14 cellular contexts compared by ENCODE assay signal in genomic region chrX:2402361-2402690, GRCh38.
DNase-seq lines count a peak whose midpoint lies in the region; ATAC-seq and TF ChIP-seq lines count a peak whose summit lies in the region.
"Had no signal": no experiment of that assay in that cellular context is flagged by ENCODE, and none has a peak within 500 bp of the region (broad histone marks: within the 10 kb centered on the region; RNA-seq: fewer than 3 reads in every experiment).

No MANE protein-coding gene starts in this region.

- H3K9me3 ChIP-seq in HEK293 (ENCODE audit: control insufficient read depth, insufficient read depth, low read depth, low read length): no peaks in the 10 kb centered on the region
- H3K9me3 ChIP-seq in breast epithelium: peaks cover 5 to 6% of the 10 kb centered on the region in 2 donors
- H3K9me3 ChIP-seq in gastrocnemius medialis: peaks cover 0 to 2% (median 0%) of the 10 kb centered on the region in 3 donors

- H3K4me1 ChIP-seq in HEK293 (ENCODE audit: control insufficient read depth, insufficient read depth, low read length): peaks cover 19% of the 10 kb centered on the region
- no peaks in the 10 kb centered on the region for H3K4me1 ChIP-seq in breast epithelium
- peaks cover 10 to 27% of the 10 kb centered on the region in 2 donors for H3K4me1 ChIP-seq in gastrocnemius medialis

- TF ChIP-seq CTCF in HEK293 (tag by site-specific recombination; IDR thresholded peaks at IDR 0.05) (no peak), breast epithelium (IDR thresholded peaks at IDR 0.05) (no peak), gastrocnemius medialis (IDR thresholded peaks at IDR 0.05 in 4 of 5, conservative IDR thresholded peaks at IDR 0.05 in 1 of 5) (no peak)

- in situ Hi-C loops in gastrocnemius medialis (cut with MboI; ENCODE audit: low sequenced_read_pairs in 4 of 4): no loop called here

- TF ChIP-seq POLR2A in breast epithelium (IDR thresholded peaks at IDR 0.05) (no peak), gastrocnemius medialis (IDR thresholded peaks at IDR 0.05) (peak in 1 of 2 donors; percentile 1)

- CTCF ChIA-PET in HEK293 (lab: Yijun Ruan, JAX): no interaction called here

- POLR2A ChIA-PET in HEK293 (lab: Yijun Ruan, JAX): no interaction called here

- H3K36me3 ChIP-seq in HEK293 (ENCODE audit: control insufficient read depth in 2 of 2, insufficient read depth in 1 of 2, low read length in 2 of 2): peaks cover 0 to 5% of the 10 kb centered on the region in 2 experiments; a peak in 2 of 3 replicates
- no peaks in the 10 kb centered on the region for H3K36me3 ChIP-seq in breast epithelium
- no peaks in the 10 kb centered on the region for H3K36me3 ChIP-seq in gastrocnemius medialis

- H3K27me3 ChIP-seq in breast epithelium (no peaks in the 10 kb centered on the region), layer of hippocampus (ENCODE audit: control insufficient read depth, insufficient read depth, low read length) (no peaks in the 10 kb centered on the region), gastrocnemius medialis (no peaks in the 10 kb centered on the region)

- H3K27ac ChIP-seq in HEK293 (ENCODE audit: extremely low read depth, low read depth, low read length): peak overlapping the region; percentile 81
- H3K27ac ChIP-seq in breast epithelium: peak overlapping the region; percentile 72 to 87
- H3K27ac ChIP-seq in layer of hippocampus (ENCODE audit: low read depth, low read length): peak overlapping the region; percentile 52
- H3K27ac ChIP-seq in gastrocnemius medialis: peak overlapping the region; percentile 81 to 92 (median 88)

- H3K4me3 ChIP-seq in HEK293 (ENCODE audit: low read depth, low read length) (no peak overlapping the region), breast epithelium (peak overlapping the region in 2 of 3 donors; percentile 32 to 35), gastrocnemius medialis (peak overlapping the region in 3 of 4 donors; percentile 22 to 31 (median 23))

- DNase-seq in breast epithelium (ENCODE audit: low spot score in 2 of 2) (no peak), gastrocnemius medialis (no peak), HuH-7 (ENCODE audit: low spot score) (no peak), anterior cingulate cortex (lab: John Stamatoyannopoulos, UW) (no peak), COR-L47 (lab: John Stamatoyannopoulos, UW) (no peak)
- DNase-seq: activated CD8-positive, alpha-beta memory T cell treated with anti-CD3 and anti-CD28 coated beads for 24 hours; activated effector memory CD4-positive, alpha-beta T cell treated with Interleukin-2 at 50 U/mL for 16 hours; amygdala; KG1; NCI-H2171; stimulated activated naive CD4-positive, alpha-beta T cell treated with Interleukin-2 at 50 U/mL for 16 hours had no signal

- intact Hi-C loops in breast epithelium (cut with DNase I; ENCODE audit: low total_unique reads) (no loop called here), gastrocnemius medialis (cut with DNase I; ENCODE audit: low total_unique reads) (loop anchor here (2.0 to 5.0 kb wide), 3 partner anchors 60 to 100 kb away; partner anchors contain the start of genes DHRSX and ZBED1)

- no peak for ATAC-seq in gastrocnemius medialis
- no peak for ATAC-seq in HG02588 (IDR thresholded peaks at IDR 0.05; ENCODE audit: unreplicated experiment)

TF ChIP-seq in HEK293, 187 proteins besides CTCF, POLR2A, EP300 and RAD21:
- TF ChIP-seq FEZF1 (tag by site-specific recombination; IDR thresholded peaks at IDR 0.05): no peak
- TF ChIP-seq ZNF843 (tag by site-specific recombination; IDR thresholded peaks at IDR 0.05): no peak
- no peak for TF ChIP-seq ZNF529 (tag by site-specific recombination; IDR thresholded peaks at IDR 0.05; ENCODE audit: insufficient replicate concordance)
- no peak for TF ChIP-seq KLF8 (tag by site-specific recombination; IDR thresholded peaks at IDR 0.05)
- TF ChIP-seq, protein P1, sequence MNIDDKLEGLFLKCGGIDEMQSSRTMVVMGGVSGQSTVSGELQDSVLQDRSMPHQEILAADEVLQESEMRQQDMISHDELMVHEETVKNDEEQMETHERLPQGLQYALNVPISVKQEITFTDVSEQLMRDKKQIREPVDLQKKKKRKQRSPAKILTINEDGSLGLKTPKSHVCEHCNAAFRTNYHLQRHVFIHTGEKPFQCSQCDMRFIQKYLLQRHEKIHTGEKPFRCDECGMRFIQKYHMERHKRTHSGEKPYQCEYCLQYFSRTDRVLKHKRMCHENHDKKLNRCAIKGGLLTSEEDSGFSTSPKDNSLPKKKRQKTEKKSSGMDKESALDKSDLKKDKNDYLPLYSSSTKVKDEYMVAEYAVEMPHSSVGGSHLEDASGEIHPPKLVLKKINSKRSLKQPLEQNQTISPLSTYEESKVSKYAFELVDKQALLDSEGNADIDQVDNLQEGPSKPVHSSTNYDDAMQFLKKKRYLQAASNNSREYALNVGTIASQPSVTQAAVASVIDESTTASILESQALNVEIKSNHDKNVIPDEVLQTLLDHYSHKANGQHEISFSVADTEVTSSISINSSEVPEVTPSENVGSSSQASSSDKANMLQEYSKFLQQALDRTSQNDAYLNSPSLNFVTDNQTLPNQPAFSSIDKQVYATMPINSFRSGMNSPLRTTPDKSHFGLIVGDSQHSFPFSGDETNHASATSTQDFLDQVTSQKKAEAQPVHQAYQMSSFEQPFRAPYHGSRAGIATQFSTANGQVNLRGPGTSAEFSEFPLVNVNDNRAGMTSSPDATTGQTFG (tag by site-specific recombination; IDR thresholded peaks at IDR 0.05; ENCODE audit: borderline replicate concordance): no peak
